ENCODE assay signal across 12 cellular contexts in the genomic region with DNA sequence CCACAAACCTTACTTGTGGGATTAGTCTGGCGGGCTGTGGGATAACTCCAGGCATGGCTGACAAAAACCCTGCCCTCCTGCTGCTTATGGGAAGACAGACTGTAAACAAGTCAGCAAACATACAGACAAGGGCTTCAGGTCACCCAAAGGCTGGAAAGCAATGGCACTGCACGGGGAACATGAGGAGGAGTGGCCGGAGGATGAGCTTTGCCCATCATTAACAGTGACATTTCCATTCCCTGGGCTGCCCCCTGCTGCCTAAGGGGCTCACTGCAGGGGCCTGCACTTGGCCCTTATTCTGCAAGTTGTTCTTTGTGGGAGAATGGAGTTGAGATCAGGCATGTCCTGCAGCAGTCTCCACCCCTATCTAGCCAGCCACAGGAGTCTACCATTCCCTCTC.
A peak's percentile ranks its signal among the peaks of the same experiment; 100 is the strongest.
DNase-seq lines count a peak whose midpoint lies in the region; ATAC-seq and TF ChIP-seq lines count a peak whose summit lies in the region.
"Had no signal": no experiment of that assay in that cellular context is flagged by ENCODE, and none has a peak within 500 bp of the region (broad histone marks: within the 10 kb centered on the region; RNA-seq: fewer than 3 reads in every experiment).

No MANE protein-coding gene starts in this region.

- no peaks in the 10 kb centered on the region for H3K4me1 ChIP-seq in Panc1 (ENCODE audit: control insufficient read depth, insufficient read depth, low read length)
- H3K4me1 ChIP-seq: Caco-2, prostate gland had no signal

- no TSS peak for BruUV-seq in Panc1 (replicated peaks; lab: Mats Ljungman, UMichigan)

- DNase-seq in Panc1 (ENCODE audit: low read depth, low spot score) (no peak), islet precursor cell (peak; percentile 64), OCI-M2 (lab: John Stamatoyannopoulos, UW; ENCODE audit: unreplicated experiment) (no peak), NCI-H748 (lab: John Stamatoyannopoulos, UW; ENCODE audit: unreplicated experiment) (no peak), MV-4-11 (lab: John Stamatoyannopoulos, UW) (no peak)
- DNase-seq in effector CD8-positive, alpha-beta T cell (lab: John Stamatoyannopoulos, UW), result no peak
- DNase-seq: activated CD4-positive, alpha-beta T cell treated with anti-CD3 and anti-CD28 coated beads for 4 hours; Caco-2; NCI-H510A had no signal

- H3K27ac ChIP-seq in 22Rv1 (no peak overlapping the region), Panc1 (ENCODE audit: low read length) (no peak overlapping the region)
- H3K27ac ChIP-seq: prostate gland had no signal

- no peaks in the 10 kb centered on the region for H3K36me3 ChIP-seq in Panc1 (ENCODE audit: control insufficient read depth, insufficient read depth, low read length)
- H3K36me3 ChIP-seq: prostate gland had no signal

- in situ Hi-C loops in Panc1 (cut with HindIII; ENCODE audit: low pct_unique_long_range_greater_than_20kb, low sequenced_read_pairs), result no loop called here

- CTCF ChIA-PET in Panc1 (lab: Charles Lee), result no interaction called here

- H3K9me3 ChIP-seq in Panc1 (ENCODE audit: control insufficient read depth, insufficient read depth, low read depth, low read length), result no peaks in the 10 kb centered on the region
- H3K9me3 ChIP-seq: prostate gland had no signal

- peaks cover 7% of the 10 kb centered on the region; the same call in 1 of the 2 replicates for H3K27me3 ChIP-seq in Panc1 (ENCODE audit: control insufficient read depth, insufficient read depth, low read length)

- POLR2A ChIA-PET in Panc1 (lab: Charles Lee), result no interaction called here

- peak; percentile 63 for TF ChIP-seq CTCF in 22Rv1 (IDR thresholded peaks at IDR 0.05)
- peak; percentile 69 for TF ChIP-seq CTCF in GM12873 (IDR thresholded peaks at IDR 0.05; ENCODE audit: insufficient read depth, low read depth, low read length, missing control alignments)
- peak; percentile 70; the same call in 1 of the 2 replicates for TF ChIP-seq CTCF in Panc1 (IDR thresholded peaks at IDR 0.05)

- intact Hi-C loops in Panc1 (cut with micrococcal nuclease; ENCODE audit: unreplicated experiment), result no loop called here

- H3K4me3 ChIP-seq in Panc1 (ENCODE audit: low read depth in 2 of 2, low read length in 2 of 2), result no peak overlapping the region
- H3K4me3 ChIP-seq: prostate gland had no signal

- ATAC-seq in Panc1, result peak; percentile 48; the same call in 1 of the 2 replicates
